Comparison of ENCODE assay signal across 28 cellular contexts in genomic region chr22:45521178-45521577, GRCh38. TPM values are rescaled to one million over a fixed set of nuclear protein-coding genes. Genes with fewer than 3 reads are reported as not detected.
DNase-seq lines count a peak whose midpoint lies in the region; TF ChIP-seq lines count a peak whose summit lies in the region.
"Had no signal": no experiment of that assay in that cellular context is flagged by ENCODE, and none has a peak within 500 bp of the region (broad histone marks: within the 10 kb centered on the region; RNA-seq: fewer than 3 reads in every experiment).

No MANE protein-coding gene starts in this region.

- no peak overlapping the region for H3K27ac Mint-ChIP-seq in MCF 10A (ENCODE audit: low read depth, unreplicated experiment)
- H3K27ac Mint-ChIP-seq in chondrocyte (ENCODE audit: unreplicated experiment): peak overlapping the region; percentile 41
- H3K27ac Mint-ChIP-seq: CD14-positive monocyte; CD8-positive, alpha-beta memory T cell had no signal

- intact Hi-C loops in breast epithelium (cut with DNase I; ENCODE audit: low total_unique reads): no loop called here
- intact Hi-C loops in MCF 10A (cut with micrococcal nuclease): no loop called here
- intact Hi-C loops in uterus (cut with DNase I; ENCODE audit: low total_unique reads): no loop called here

- no peaks in the 10 kb centered on the region for H3K4me1 ChIP-seq in breast epithelium
- peaks cover 37% of the 10 kb centered on the region for H3K4me1 ChIP-seq in mesenchymal stem cell (ENCODE audit: control insufficient read depth, insufficient read depth, low read depth, low read length)
- H3K4me1 ChIP-seq in uterus: no peaks in the 10 kb centered on the region
- H3K4me1 ChIP-seq: SJSA1 had no signal

- H3K27me3 Mint-ChIP-seq in MCF 10A (ENCODE audit: insufficient read depth, unreplicated experiment) (no peaks in the 10 kb centered on the region), chondrocyte (ENCODE audit: low read depth) (no peaks in the 10 kb centered on the region)

- H3K9me3 ChIP-seq in breast epithelium (no peaks in the 10 kb centered on the region), mesenchymal stem cell (ENCODE audit: control insufficient read depth, low read length) (no peaks in the 10 kb centered on the region), uterus (no peaks in the 10 kb centered on the region)
- H3K9me3 ChIP-seq: BE2C, SJSA1 had no signal

- no peak for TF ChIP-seq CTCF in breast epithelium (IDR thresholded peaks at IDR 0.05)
- TF ChIP-seq CTCF in MCF 10A (IDR thresholded peaks at IDR 0.05; ENCODE audit: unreplicated experiment): no peak
- no peak for TF ChIP-seq CTCF in chondrocyte (IDR thresholded peaks at IDR 0.05)
- no peak for TF ChIP-seq CTCF in uterus (IDR thresholded peaks at IDR 0.05)

- H3K23ac ChIP-seq in mesenchymal stem cell (ENCODE audit: low read length in 2 of 2): no peak overlapping the region

- H3K4me3 Mint-ChIP-seq in MCF 10A (ENCODE audit: unreplicated experiment) (no peak overlapping the region), chondrocyte (ENCODE audit: unreplicated experiment) (no peak overlapping the region)
- H3K4me3 Mint-ChIP-seq: CD14-positive monocyte; CD8-positive, alpha-beta memory T cell had no signal

- H3K4ac ChIP-seq in mesenchymal stem cell (ENCODE audit: low read depth in 1 of 2, low read length in 2 of 2): peak overlapping the region in 1 of 2 experiments; percentile 46

- H4K91ac ChIP-seq in mesenchymal stem cell (ENCODE audit: low read length): peak overlapping the region; percentile 28

- H3K27ac ChIP-seq in breast epithelium (peak overlapping the region; percentile 20 to 30), mesenchymal stem cell (ENCODE audit: low read length, poor library complexity, severe bottlenecking) (no peak overlapping the region), uterus (peak overlapping the region; percentile 10 to 17)
- H3K27ac ChIP-seq: 22Rv1, SJSA1 had no signal

- H2AFZ ChIP-seq in mesenchymal stem cell (ENCODE audit: low read depth, low read length): no peak overlapping the region

- peak overlapping the region; percentile 1 for H4K8ac ChIP-seq in mesenchymal stem cell (ENCODE audit: low read length)

- no peak overlapping the region for H3K14ac ChIP-seq in mesenchymal stem cell (ENCODE audit: low read length in 2 of 2)

- H3K27me3 ChIP-seq in breast epithelium: no peaks in the 10 kb centered on the region
- H3K27me3 ChIP-seq in mesenchymal stem cell (ENCODE audit: control insufficient read depth in 1 of 2, insufficient read depth in 1 of 2, low read length in 2 of 2): no peaks in the 10 kb centered on the region
- no peaks in the 10 kb centered on the region for H3K27me3 ChIP-seq in uterus
- H3K27me3 ChIP-seq: BE2C, SJSA1 had no signal

- H2BK12ac ChIP-seq in mesenchymal stem cell (ENCODE audit: low read length in 2 of 2): peak overlapping the region in 1 of 2 experiments; percentile 44

- H3K4me2 ChIP-seq in mesenchymal stem cell (ENCODE audit: low read length, poor library complexity, severe bottlenecking): no peak overlapping the region

- peaks cover 41% of the 10 kb centered on the region for H3K36me3 Mint-ChIP-seq in MCF 10A (ENCODE audit: insufficient read depth, unreplicated experiment)
- H3K36me3 Mint-ChIP-seq in chondrocyte (ENCODE audit: low read depth): peaks cover 10% of the 10 kb centered on the region
- H3K36me3 Mint-ChIP-seq: CD14-positive monocyte; CD8-positive, alpha-beta memory T cell had no signal

- H2BK120ac ChIP-seq in mesenchymal stem cell (ENCODE audit: low read depth, low read length): no peak overlapping the region

- H3K9ac ChIP-seq in mesenchymal stem cell (ENCODE audit: low read length): no peak overlapping the region

- no TSS peak for BruUV-seq in MCF 10A (replicated peaks; lab: Mats Ljungman, UMichigan)

- H3K4me3 ChIP-seq in breast epithelium (no peak overlapping the region), mesenchymal stem cell (ENCODE audit: insufficient read depth in 1 of 2, low read depth in 1 of 2, low read length in 2 of 2) (no peak overlapping the region), uterus (no peak overlapping the region)
- H3K4me3 ChIP-seq: SJSA1 had no signal

- no peak overlapping the region for H2BK5ac ChIP-seq in mesenchymal stem cell (ENCODE audit: low read depth, low read length, poor library complexity, severe bottlenecking)

- TF ChIP-seq POLR2A in breast epithelium (IDR thresholded peaks at IDR 0.05) (no peak), uterus (IDR thresholded peaks at IDR 0.05) (no peak)

- POLR2A ChIA-PET in MCF 10A (lab: Yijun Ruan, JAX): interaction anchor here (0.6 kb wide), 1 partner anchor 28 kb away, joined by 3 read pairs; no protein-coding TSS in a partner anchor

- H2BK15ac ChIP-seq in mesenchymal stem cell (ENCODE audit: low read depth, poor library complexity, severe bottlenecking): peak overlapping the region; percentile 12

- WGBS in mesenchymal stem cell: 91% methylated on average over 5 of the region's 5 CpGs

- CTCF ChIA-PET in MCF 10A (lab: Yijun Ruan, JAX): no interaction called here

- peaks cover 32% of the 10 kb centered on the region for H3K4me1 Mint-ChIP-seq in MCF 10A (ENCODE audit: insufficient read depth, unreplicated experiment)
- H3K4me1 Mint-ChIP-seq in chondrocyte (ENCODE audit: low read depth): peaks cover 29% of the 10 kb centered on the region
- H3K4me1 Mint-ChIP-seq: CD14-positive monocyte; CD8-positive, alpha-beta memory T cell had no signal

- H3K36me3 ChIP-seq in breast epithelium (no peaks in the 10 kb centered on the region), mesenchymal stem cell (ENCODE audit: control insufficient read depth in 1 of 2, insufficient read depth in 2 of 2, low read depth in 1 of 2, low read length in 2 of 2) (peaks cover 60 to 83% of the 10 kb centered on the region in 2 experiments), uterus (no peaks in the 10 kb centered on the region)
- H3K36me3 ChIP-seq: BE2C had no signal

- DNase-seq in breast epithelium (ENCODE audit: low spot score in 2 of 2) (no peak), MCF 10A (ENCODE audit: unreplicated experiment) (no peak), chondrocyte (ENCODE audit: low spot score) (no peak), mesenchymal stem cell (no peak), uterus (no peak), SW480 (ENCODE audit: low spot score) (no peak), NCI-H146 treated with DMSO at 0.1 percent for 48 hours (lab: John Stamatoyannopoulos, UW; ENCODE audit: unreplicated experiment) (no peak), hypothalamus (lab: John Stamatoyannopoulos, UW) (no peak)
- DNase-seq: ACHN; BE2C; CD8-positive, alpha-beta memory T cell; DMS 273 treated with DMSO at 0.1 percent for 48 hours; DMS79; GF-D8; KG1; NCI-H1092; NCI-H1436; NCI-H187 treated with DMSO at 0.1 percent for 48 hours; NCI-H2171 treated with DMSO at 0.1 percent for 48 hours; NCI-H446; NCI-H524 treated with DMSO at 0.1 percent for 48 hours; NCI-H774; PC-3; Right ventricle myocardium superior; RPMI8226 had no signal

- no peaks in the 10 kb centered on the region for H3K9me3 Mint-ChIP-seq in MCF 10A (ENCODE audit: unreplicated experiment)
- H3K9me3 Mint-ChIP-seq in chondrocyte (ENCODE audit: low read depth): no peaks in the 10 kb centered on the region
- H3K9me3 Mint-ChIP-seq: CD14-positive monocyte; CD8-positive, alpha-beta memory T cell had no signal

- H3K18ac ChIP-seq in mesenchymal stem cell (ENCODE audit: low read depth in 1 of 2, low read length in 2 of 2): no peak overlapping the region

- peaks cover 40% of the 10 kb centered on the region for H3K79me1 ChIP-seq in mesenchymal stem cell (replicated peaks; ENCODE audit: low read length, poor library complexity, severe bottlenecking)

- peak overlapping the region; percentile 76 for H2AK5ac ChIP-seq in mesenchymal stem cell (ENCODE audit: low read length, severe bottlenecking)

RNA-seq across cellular contexts. Expression of gene FBLN1, which starts 18.5 kb away (rescaled TPM):
- total RNA-seq in breast epithelium (100 to 1,000 TPM; 115 to 293 (median 267) TPM), MCF 10A (2022) (69.0 and 110 TPM in 2 replicates), chondrocyte (127 to 186 TPM (median 183 TPM) in 3 replicates), uterus (100 to 1,000 TPM; 388 to 644 (median 479) TPM)
- 190 TPM for polyA plus RNA-seq in mesenchymal stem cell (2013, experiment 1 of 2)
- 191 TPM for polyA plus RNA-seq in mesenchymal stem cell (2013, experiment 2 of 2)
- total RNA-seq: CD8-positive, alpha-beta memory T cell had no signal
- polyA plus RNA-seq: CD8-positive, alpha-beta memory T cell had no signal
